ENCODE assay signal across 21 cellular contexts in the genomic region with DNA sequence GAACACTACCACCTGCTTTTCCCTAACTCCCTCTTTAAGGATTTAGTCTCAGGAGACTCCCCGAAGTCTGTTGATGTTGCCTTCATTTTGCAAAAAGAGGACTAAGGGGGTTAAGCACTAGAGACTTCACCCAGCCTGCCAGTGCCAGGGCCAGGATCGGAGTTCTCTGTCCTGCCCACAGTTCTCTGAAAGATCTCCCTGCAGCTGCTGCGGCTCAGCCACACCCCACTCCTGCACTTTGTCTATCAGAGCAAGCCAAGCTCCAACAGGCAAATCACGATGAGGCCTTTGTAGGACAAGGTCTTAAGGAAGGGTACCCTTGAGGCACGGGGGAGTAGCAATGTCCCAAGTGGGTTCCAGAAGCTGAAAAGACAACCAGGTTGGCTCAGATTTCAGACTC.
DNase-seq lines count a peak whose midpoint lies in the region; ATAC-seq and TF ChIP-seq lines count a peak whose summit lies in the region.
"Had no signal": no experiment of that assay in that cellular context is flagged by ENCODE, and none has a peak within 500 bp of the region (broad histone marks: within the 10 kb centered on the region; RNA-seq: fewer than 3 reads in every experiment).

No MANE protein-coding gene starts in this region.

- no peak overlapping the region for H3K4me3 Mint-ChIP-seq in neural progenitor cell
- H3K4me3 Mint-ChIP-seq: CD4-positive, alpha-beta memory T cell had no signal

- no peaks in the 10 kb centered on the region for H3K9me3 Mint-ChIP-seq in neural progenitor cell
- H3K9me3 Mint-ChIP-seq: CD4-positive, alpha-beta memory T cell had no signal

- no peaks in the 10 kb centered on the region for H3K79me2 ChIP-seq in neural progenitor cell (ENCODE audit: low read depth)

- no peak for TF ChIP-seq POLR2A in prostate gland (IDR thresholded peaks at IDR 0.05)

- WGBS in prostate gland = 80% methylated on average over 5 of the region's 5 CpGs

- no peaks in the 10 kb centered on the region for H3K27me3 Mint-ChIP-seq in neural progenitor cell (ENCODE audit: insufficient read depth, low read depth)
- H3K27me3 Mint-ChIP-seq: CD4-positive, alpha-beta memory T cell had no signal

- no peak overlapping the region for H3K4me2 ChIP-seq in neural progenitor cell

- H3K36me3 ChIP-seq in right atrium auricular region (no peaks in the 10 kb centered on the region), neural progenitor cell (no peaks in the 10 kb centered on the region), prostate gland (no peaks in the 10 kb centered on the region)
- H3K36me3 ChIP-seq: BE2C had no signal

- peaks cover 20% of the 10 kb centered on the region for H3K4me1 Mint-ChIP-seq in neural progenitor cell

- H4K20me1 ChIP-seq in neural progenitor cell (ENCODE audit: low read depth) = no peaks in the 10 kb centered on the region

- H3K4me1 ChIP-seq in right atrium auricular region (peaks cover 0 to 18% of the 10 kb centered on the region in 2 donors), neural progenitor cell (peaks cover 19% of the 10 kb centered on the region), prostate gland (replicated peaks) (no peaks in the 10 kb centered on the region)

- TF ChIP-seq CTCF in right atrium auricular region (IDR thresholded peaks at IDR 0.05) (no peak), neural progenitor cell (IDR thresholded peaks at IDR 0.05) (no peak), prostate gland (IDR thresholded peaks at IDR 0.05) (no peak)

- ATAC-seq in left ventricle myocardium superior (peak; percentile 54), GM21529 (IDR thresholded peaks at IDR 0.05; ENCODE audit: unreplicated experiment) (no peak)

- peak in 2 of 3 experiments; percentile 38 to 85 for DNase-seq in NCI-H1417 (lab: John Stamatoyannopoulos, UW)
- DNase-seq in NCI-H1417 treated with DMSO at 0.1 percent for 48 hours (lab: John Stamatoyannopoulos, UW) = no peak
- no peak for DNase-seq in left ventricle myocardium superior
- no peak for DNase-seq in right atrium auricular region (ENCODE audit: low spot score)
- no peak for DNase-seq in neural progenitor cell (ENCODE audit: low spot score)
- DNase-seq in NCI-H345 (lab: John Stamatoyannopoulos, UW) = no peak
- no peak for DNase-seq in prostate gland (ENCODE audit: low spot score)
- DNase-seq: BE2C; CD4-positive, alpha-beta memory T cell; DMS79 treated with DMSO at 0.1 percent for 48 hours; HCEC 1CT; IMR-90; Kasumi-1; MM.1S; NCI-H1105; NCI-H187 treated with DMSO at 0.1 percent for 48 hours; NCI-H524; OCI-M1; SIG-M5 had no signal

- H3K4me3 ChIP-seq in right atrium auricular region = no peak overlapping the region
- no peak overlapping the region for H3K4me3 ChIP-seq in neural progenitor cell
- H3K4me3 ChIP-seq in prostate gland = no peak overlapping the region

- intact Hi-C loops in left ventricle myocardium superior (cut with micrococcal nuclease) (loop anchor here (10.0 kb wide), 1 partner anchor 255 kb away; no protein-coding TSS in a partner anchor), prostate gland (cut with DNase I) (loop anchor here (2.0 to 10.0 kb wide), 3 partner anchors 145 to 1525 kb away; a partner anchor contains a TSS)

- no peak overlapping the region for H3K27ac ChIP-seq in right atrium auricular region
- H3K27ac ChIP-seq in neural progenitor cell = no peak overlapping the region
- no peak overlapping the region for H3K27ac ChIP-seq in prostate gland
- H3K27ac ChIP-seq: 22Rv1 had no signal

- no peaks in the 10 kb centered on the region for H3K36me3 Mint-ChIP-seq in neural progenitor cell
- H3K36me3 Mint-ChIP-seq: CD4-positive, alpha-beta memory T cell had no signal

- H3K27me3 ChIP-seq in right atrium auricular region (no peaks in the 10 kb centered on the region), neural progenitor cell (no peaks in the 10 kb centered on the region), prostate gland (replicated peaks; ENCODE audit: insufficient read depth) (no peaks in the 10 kb centered on the region)
- H3K27me3 ChIP-seq: BE2C had no signal

- H3F3A ChIP-seq in neural progenitor cell (ENCODE audit: low read depth) = no peaks in the 10 kb centered on the region

- no peaks in the 10 kb centered on the region for H3K9me3 ChIP-seq in right atrium auricular region
- H3K9me3 ChIP-seq in neural progenitor cell (ENCODE audit: low read depth) = no peaks in the 10 kb centered on the region
- no peaks in the 10 kb centered on the region for H3K9me3 ChIP-seq in prostate gland
- H3K9me3 ChIP-seq: BE2C had no signal

- no peak overlapping the region for H3K9ac ChIP-seq in neural progenitor cell

- H2AFZ ChIP-seq in neural progenitor cell (replicated peaks) = no peak overlapping the region

- H3K27ac Mint-ChIP-seq in neural progenitor cell = peak overlapping the region; percentile 47

Comparison
In these comparisons a context has a peak if more than half of its experiments do, and no peak if none do; other contexts are left out.
1. DNase-seq: peak in NCI-H1417 (2 of 3); none in NCI-H1417 treated with DMSO at 0.1 percent for 48 hours (single experiment), left ventricle myocardium superior (single experiment), right atrium auricular region (single experiment), neural progenitor cell (single experiment), NCI-H345 (single experiment) and prostate gland (single experiment).